In genomic region chr20:51848346-51848745, GRCh38 we compare ENCODE assay signal across 32 cellular contexts. TPM values are rescaled to one million over a fixed set of nuclear protein-coding genes. Genes with fewer than 3 reads are reported as not detected.
"Had no signal": no experiment of that assay in that cellular context is flagged by ENCODE, and none has a peak within 500 bp of the region (broad histone marks: within the 10 kb centered on the region; RNA-seq: fewer than 3 reads in every experiment).

No MANE protein-coding gene starts in this region.

- H3K9me3 ChIP-seq: adrenal gland, body of pancreas, esophagus muscularis mucosa, gastroesophageal sphincter, heart right ventricle had no signal

- H3K4me1 Mint-ChIP-seq: activated CD4-positive, alpha-beta T cell treated with anti-CD3 and anti-CD28 coated beads for 36 hours; activated CD4-positive, alpha-beta T cell treated with anti-CD3 and anti-CD28 coated beads, Interleukin-2, amount 10 ng/mL, durations not matched to agents 24 days and 14 days; activated CD8-positive, alpha-beta memory T cell treated with anti-CD3 and anti-CD28 coated beads, Interleukin-2, amount 10 ng/mL, durations not matched to agents 7 days and 5 days; activated naive CD4-positive, alpha-beta T cell treated with anti-CD3 and anti-CD28 coated beads, Interleukin-2, amount 50 U/mL, for 24 hours; activated naive CD8-positive, alpha-beta T cell treated with anti-CD3 and anti-CD28 coated beads for 36 hours; activated naive CD8-positive, alpha-beta T cell treated with anti-CD3 and anti-CD28 coated beads, Interleukin-2, amount 50 U/mL, for 24 hours had no signal

- H3K27ac ChIP-seq: adrenal gland, body of pancreas, esophagus muscularis mucosa, foreskin keratinocyte, gastroesophageal sphincter, heart right ventricle had no signal

- H3K9me3 Mint-ChIP-seq: activated CD4-positive, alpha-beta memory T cell treated with anti-CD3 and anti-CD28 coated beads for 36 hours; activated CD4-positive, alpha-beta T cell treated with anti-CD3 and anti-CD28 coated beads, Interleukin-2, amount 10 ng/mL, durations not matched to agents 24 days and 14 days; activated naive CD4-positive, alpha-beta T cell treated with anti-CD3 and anti-CD28 coated beads for 36 hours; activated naive CD4-positive, alpha-beta T cell treated with anti-CD3 and anti-CD28 coated beads, Interleukin-2, amount 50 U/mL, for 24 hours; activated naive CD8-positive, alpha-beta T cell treated with anti-CD3 and anti-CD28 coated beads for 36 hours; activated naive CD8-positive, alpha-beta T cell treated with anti-CD3 and anti-CD28 coated beads, Interleukin-2, amount 50 U/mL, for 24 hours; activated T-helper 1 cell treated with anti-CD3 and anti-CD28 coated beads, Interleukin-12 subunit alpha, Interleukin-12 subunit beta, Interleukin-2, Interleukin-4 antibody, amounts not matched to agents 30 ng/mL and 10 ng/mL and 1 ng/mL, durations not matched to agents 14 hours and 24 hours and 36 hours; activated T-helper 2 cell treated with anti-CD3 and anti-CD28 coated beads, Interferon-gamma antibody, Interleukin-2, Interleukin-4, amounts not matched to agents 10 μg/mL and 5 μg/mL and 100 μg/mL, durations not matched to agents 14 hours and 24 hours and 36 hours had no signal

- H3K4me3 ChIP-seq: adrenal gland, body of pancreas, esophagus muscularis mucosa, gastroesophageal sphincter, heart right ventricle had no signal

- ATAC-seq: activated CD4-positive, alpha-beta T cell treated with anti-CD3 and anti-CD28 coated beads for 36 hours; activated CD8-positive, alpha-beta memory T cell treated with anti-CD3 and anti-CD28 coated beads, Interleukin-2, amount 10 ng/mL, durations not matched to agents 7 days and 5 days; activated CD8-positive, alpha-beta T cell treated with anti-CD3 and anti-CD28 coated beads, Interleukin-2, amount 10 ng/mL, durations not matched to agents 7 days and 5 days; activated naive CD8-positive, alpha-beta T cell treated with anti-CD3 and anti-CD28 coated beads, Interleukin-2, amount 50 U/mL, for 24 hours; body of pancreas; foreskin keratinocyte; gastroesophageal sphincter; heart right ventricle had no signal

- DNase-seq: activated CD4-positive, alpha-beta memory T cell treated with anti-CD3 and anti-CD28 coated beads for 36 hours; activated CD4-positive, alpha-beta T cell treated with anti-CD3 and anti-CD28 coated beads for 36 hours; activated CD4-positive, alpha-beta T cell treated with anti-CD3 and anti-CD28 coated beads, Interleukin-2, amount 10 ng/mL, durations not matched to agents 24 days and 14 days; activated CD4-positive, CD25-positive, alpha-beta regulatory T cell; activated CD4-positive, CD25-positive, alpha-beta regulatory T cell treated with anti-CD3 and anti-CD28 coated beads, Interleukin-2, amount 50 U/mL, for 72 hours; activated CD8-positive, alpha-beta memory T cell treated with anti-CD3 and anti-CD28 coated beads, Interleukin-2, amount 10 ng/mL, durations not matched to agents 7 days and 5 days; activated CD8-positive, alpha-beta memory T cell treated with anti-CD3 and anti-CD28 coated beads, Interleukin-2, amount 50 U/mL, for 4 hours; activated CD8-positive, alpha-beta T cell treated with anti-CD3 and anti-CD28 coated beads, Interleukin-2, amount 10 ng/mL, durations not matched to agents 7 days and 5 days; activated effector memory CD4-positive, alpha-beta T cell treated with anti-CD3 and anti-CD28 coated beads, Interleukin-2, amount 50 U/mL, for 16 hours; activated naive CD4-positive, alpha-beta T cell treated with anti-CD3 and anti-CD28 coated beads for 36 hours; activated naive CD8-positive, alpha-beta T cell treated with anti-CD3 and anti-CD28 coated beads for 36 hours; activated naive CD8-positive, alpha-beta T cell treated with anti-CD3 and anti-CD28 coated beads, Interleukin-2, amount 50 U/mL, for 24 hours; activated T-cell treated with anti-CD3 and anti-CD28 coated beads, Interleukin-2, amount 50 U/mL, for 1 hour; activated T-cell treated with anti-CD3 and anti-CD28 coated beads, Interleukin-2, amount 50 U/mL, for 48 hours; adrenal gland; amygdala; aorta; body of pancreas; caudate nucleus; cortex of kidney; dermis blood vessel endothelial cell; effector memory CD4-positive, alpha-beta T cell; erythroblast; foreskin keratinocyte; heart right ventricle; T-helper 2 cell had no signal

- H3K27me3 ChIP-seq: adrenal gland, body of pancreas, gastroesophageal sphincter, heart right ventricle had no signal

- FAIRE-seq: colon had no signal

- H3K4me1 ChIP-seq: adrenal gland, body of pancreas, esophagus muscularis mucosa, foreskin keratinocyte, gastroesophageal sphincter, heart right ventricle had no signal

- H3K4me3 Mint-ChIP-seq: activated CD4-positive, alpha-beta memory T cell treated with anti-CD3 and anti-CD28 coated beads for 36 hours; activated CD4-positive, alpha-beta T cell treated with anti-CD3 and anti-CD28 coated beads for 36 hours; activated CD4-positive, alpha-beta T cell treated with anti-CD3 and anti-CD28 coated beads, Interleukin-2, amount 10 ng/mL, durations not matched to agents 24 days and 14 days; activated CD8-positive, alpha-beta memory T cell treated with anti-CD3 and anti-CD28 coated beads, Interleukin-2, amount 10 ng/mL, durations not matched to agents 7 days and 5 days; activated CD8-positive, alpha-beta T cell treated with anti-CD3 and anti-CD28 coated beads, Interleukin-2, amount 10 ng/mL, durations not matched to agents 7 days and 5 days; activated naive CD4-positive, alpha-beta T cell treated with anti-CD3 and anti-CD28 coated beads for 36 hours; activated naive CD4-positive, alpha-beta T cell treated with anti-CD3 and anti-CD28 coated beads, Interleukin-2, amount 50 U/mL, for 24 hours; activated naive CD8-positive, alpha-beta T cell treated with anti-CD3 and anti-CD28 coated beads for 36 hours; activated naive CD8-positive, alpha-beta T cell treated with anti-CD3 and anti-CD28 coated beads, Interleukin-2, amount 50 U/mL, for 24 hours; activated T-helper 1 cell treated with anti-CD3 and anti-CD28 coated beads, Interleukin-12 subunit alpha, Interleukin-12 subunit beta, Interleukin-2, Interleukin-4 antibody, amounts not matched to agents 30 ng/mL and 10 ng/mL and 1 ng/mL, durations not matched to agents 14 hours and 24 hours and 36 hours had no signal

- H3K36me3 ChIP-seq: adrenal gland, esophagus muscularis mucosa, gastroesophageal sphincter, heart right ventricle had no signal

- H3K27ac Mint-ChIP-seq: activated CD4-positive, alpha-beta memory T cell treated with anti-CD3 and anti-CD28 coated beads for 36 hours; activated CD4-positive, alpha-beta T cell treated with anti-CD3 and anti-CD28 coated beads for 36 hours; activated CD4-positive, alpha-beta T cell treated with anti-CD3 and anti-CD28 coated beads, Interleukin-2, amount 10 ng/mL, durations not matched to agents 24 days and 14 days; activated CD8-positive, alpha-beta memory T cell treated with anti-CD3 and anti-CD28 coated beads, Interleukin-2, amount 10 ng/mL, durations not matched to agents 7 days and 5 days; activated CD8-positive, alpha-beta T cell treated with anti-CD3 and anti-CD28 coated beads, Interleukin-2, amount 10 ng/mL, durations not matched to agents 7 days and 5 days; activated naive CD4-positive, alpha-beta T cell treated with anti-CD3 and anti-CD28 coated beads for 36 hours; activated naive CD4-positive, alpha-beta T cell treated with anti-CD3 and anti-CD28 coated beads, Interleukin-2, amount 50 U/mL, for 24 hours; activated naive CD8-positive, alpha-beta T cell treated with anti-CD3 and anti-CD28 coated beads for 36 hours; activated naive CD8-positive, alpha-beta T cell treated with anti-CD3 and anti-CD28 coated beads, Interleukin-2, amount 50 U/mL, for 24 hours; activated T-helper 1 cell treated with anti-CD3 and anti-CD28 coated beads, Interleukin-12 subunit alpha, Interleukin-12 subunit beta, Interleukin-2, Interleukin-4 antibody, amounts not matched to agents 30 ng/mL and 10 ng/mL and 1 ng/mL, durations not matched to agents 14 hours and 24 hours and 36 hours; activated T-helper 2 cell treated with anti-CD3 and anti-CD28 coated beads, Interferon-gamma antibody, Interleukin-2, Interleukin-4, amounts not matched to agents 10 μg/mL and 5 μg/mL and 100 μg/mL, durations not matched to agents 14 hours and 24 hours and 36 hours had no signal

- H3K27me3 Mint-ChIP-seq: activated CD4-positive, alpha-beta memory T cell treated with anti-CD3 and anti-CD28 coated beads for 36 hours; activated naive CD4-positive, alpha-beta T cell treated with anti-CD3 and anti-CD28 coated beads, Interleukin-2, amount 50 U/mL, for 24 hours; activated naive CD8-positive, alpha-beta T cell treated with anti-CD3 and anti-CD28 coated beads for 36 hours had no signal

- H3K36me3 Mint-ChIP-seq: activated CD4-positive, alpha-beta memory T cell treated with anti-CD3 and anti-CD28 coated beads for 36 hours; activated CD8-positive, alpha-beta memory T cell treated with anti-CD3 and anti-CD28 coated beads, Interleukin-2, amount 10 ng/mL, durations not matched to agents 7 days and 5 days; activated naive CD4-positive, alpha-beta T cell treated with anti-CD3 and anti-CD28 coated beads, Interleukin-2, amount 50 U/mL, for 24 hours; activated naive CD8-positive, alpha-beta T cell treated with anti-CD3 and anti-CD28 coated beads for 36 hours had no signal

RNA-seq across cellular contexts. Expression of gene SALL4, which starts 46.0 kb away (rescaled TPM):
- total RNA-seq: activated CD4-positive, alpha-beta memory T cell treated with anti-CD3 and anti-CD28 coated beads for 36 hours; activated CD8-positive, alpha-beta T cell treated with anti-CD3 and anti-CD28 coated beads, Interleukin-2, amount 10 ng/mL, durations not matched to agents 7 days and 5 days; activated naive CD4-positive, alpha-beta T cell treated with anti-CD3 and anti-CD28 coated beads for 36 hours; esophagus muscularis mucosa; gastroesophageal sphincter had no signal
